Comparison of ENCODE assay signal across 18 cellular contexts in genomic region chr20:50948132-50948785, GRCh38.
"Had no signal": no experiment of that assay in that cellular context is flagged by ENCODE, and none has a peak within 500 bp of the region (broad histone marks: within the 10 kb centered on the region; RNA-seq: fewer than 3 reads in every experiment).

No MANE protein-coding gene starts in this region.

- H3K4me3 ChIP-seq: colonic mucosa, gastroesophageal sphincter, right atrium auricular region, suprapubic skin, thyroid gland, upper lobe of left lung, uterus had no signal

- FAIRE-seq: small intestine had no signal

- H3K27ac ChIP-seq: colonic mucosa, gastroesophageal sphincter, right atrium auricular region, suprapubic skin, thyroid gland, upper lobe of left lung, uterus had no signal

- H3K4me1 ChIP-seq: colonic mucosa, gastroesophageal sphincter, right atrium auricular region, suprapubic skin, thyroid gland, upper lobe of left lung, uterus had no signal

- H3K9me3 Mint-ChIP-seq: naive thymus-derived CD8-positive, alpha-beta T cell; neural crest cell had no signal

- H3K27me3 Mint-ChIP-seq: naive thymus-derived CD8-positive, alpha-beta T cell had no signal

- DNase-seq: colonic mucosa; dermis blood vessel endothelial cell; glutamatergic neuron; islet precursor cell; mammary epithelial cell; naive thymus-derived CD8-positive, alpha-beta T cell; posterior cingulate gyrus; small intestine; stimulated activated CD4-positive, alpha-beta T cell treated with anti-CD3 and anti-CD28 coated beads, Interleukin-2, amount 100 ng/mL, for 48 hours; stimulated activated naive CD8-positive, alpha-beta T cell treated with anti-CD3 and anti-CD28 coated beads, Interleukin-15, Interleukin-2, amounts not matched to agents 100 U/mL and 50 U/mL, for 24 hours; thyroid gland; upper lobe of left lung; uterus had no signal

- H3K9me3 ChIP-seq: colonic mucosa, gastroesophageal sphincter, right atrium auricular region, suprapubic skin, thyroid gland, upper lobe of left lung, uterus had no signal

- ATAC-seq: gastroesophageal sphincter; left lobe of liver; naive thymus-derived CD8-positive, alpha-beta T cell; stimulated activated naive CD8-positive, alpha-beta T cell treated with anti-CD3 and anti-CD28 coated beads, Interleukin-15, Interleukin-2, amounts not matched to agents 100 U/mL and 50 U/mL, for 24 hours had no signal

- H3K27ac Mint-ChIP-seq: naive thymus-derived CD8-positive, alpha-beta T cell had no signal

- H3K4me1 Mint-ChIP-seq: neural crest cell had no signal

- H3K4me3 Mint-ChIP-seq: naive thymus-derived CD8-positive, alpha-beta T cell; neural crest cell had no signal

- H3K27me3 ChIP-seq: colonic mucosa, gastroesophageal sphincter, right atrium auricular region, suprapubic skin, thyroid gland, upper lobe of left lung, uterus had no signal
